29 cellular contexts compared by ENCODE assay signal in genomic region chr15:42158941-42159340, GRCh38. TPM values are rescaled to one million over a fixed set of nuclear protein-coding genes. Genes with fewer than 3 reads are reported as not detected.
DNase-seq lines count a peak whose midpoint lies in the region; ATAC-seq, FAIRE-seq and TF ChIP-seq lines count a peak whose summit lies in the region.
"Had no signal": no experiment of that assay in that cellular context is flagged by ENCODE, and none has a peak within 500 bp of the region (broad histone marks: within the 10 kb centered on the region; RNA-seq: fewer than 3 reads in every experiment).

No MANE protein-coding gene starts in this region.

- no peak overlapping the region for H3K14ac ChIP-seq in IMR-90 (replicated peaks; ENCODE audit: low read depth, low read length)

- H3K4me3 Mint-ChIP-seq in astrocyte (ENCODE audit: unreplicated experiment): no peak overlapping the region
- H3K4me3 Mint-ChIP-seq: IgD-negative memory B cell; stimulated activated naive B cell treated with anti-CD40 and anti-IgM and Interleukin-4, amounts not matched to agents 10 μg/mL and 1 μg/mL and 100 μg/mL, for 72 hours; WTC11 had no signal

- H3K27ac ChIP-seq in IMR-90 (ENCODE audit: insufficient read depth, low read length) (no peak overlapping the region), astrocyte (ENCODE audit: low read depth, low read length) (peak overlapping the region; percentile 3), right cardiac atrium (ENCODE audit: low read length) (peak overlapping the region; percentile 13), skeletal muscle tissue (ENCODE audit: low read depth, low read length) (peak overlapping the region; percentile 37)
- H3K27ac ChIP-seq: C4-2B, coronary artery, neutrophil, tibial artery had no signal

- no peak overlapping the region for H2AK9ac ChIP-seq in IMR-90 (replicated peaks; ENCODE audit: low read depth, low read length, poor library complexity)

- H3K9me3 ChIP-seq in IMR-90 (ENCODE audit: control insufficient read depth, insufficient read depth, low read length): no peaks in the 10 kb centered on the region
- H3K9me3 ChIP-seq in astrocyte (ENCODE audit: insufficient read depth, low read depth, low read length): no peaks in the 10 kb centered on the region
- H3K9me3 ChIP-seq in right cardiac atrium (ENCODE audit: control insufficient read depth, low read length): no peaks in the 10 kb centered on the region
- H3K9me3 ChIP-seq in skeletal muscle tissue (ENCODE audit: control insufficient read depth in 3 of 3, low read length in 3 of 3): no peaks in the 10 kb centered on the region
- H3K9me3 ChIP-seq: adrenal gland, neutrophil, tibial artery had no signal

- dilution Hi-C loops in IMR-90 (cut with HindIII; ENCODE audit: low sequenced_read_pairs, unreplicated experiment): no loop called here

- H4K5ac ChIP-seq in IMR-90 (ENCODE audit: low read depth, low read length): no peak overlapping the region

- H3K36me3 Mint-ChIP-seq in astrocyte (ENCODE audit: low read depth, unreplicated experiment): peaks cover 21% of the 10 kb centered on the region
- H3K36me3 Mint-ChIP-seq: IgD-negative memory B cell had no signal

- peaks cover 4% of the 10 kb centered on the region for H3K27me3 Mint-ChIP-seq in astrocyte (ENCODE audit: low read depth, unreplicated experiment)
- H3K27me3 Mint-ChIP-seq: IgD-negative memory B cell; stimulated activated naive B cell treated with anti-CD40 and anti-IgM and Interleukin-4, amounts not matched to agents 10 μg/mL and 1 μg/mL and 100 μg/mL, for 72 hours had no signal

- peaks cover 4% of the 10 kb centered on the region; the same call in 1 of the 2 replicates for H3K4me1 ChIP-seq in IMR-90 (ENCODE audit: control insufficient read depth, insufficient read depth, low read length)
- peaks cover 19% of the 10 kb centered on the region for H3K4me1 ChIP-seq in astrocyte (ENCODE audit: insufficient read depth, low read length)
- H3K4me1 ChIP-seq in right cardiac atrium (ENCODE audit: control insufficient read depth, insufficient read depth, low read length): peaks cover 4% of the 10 kb centered on the region
- H3K4me1 ChIP-seq in skeletal muscle tissue (ENCODE audit: control insufficient read depth in 3 of 3, insufficient read depth in 3 of 3, low read length in 3 of 3): peaks cover 29 to 52% (median 47%) of the 10 kb centered on the region in 3 donors

- no TSS peak for BruUV-seq in IMR-90 (replicated peaks; lab: Mats Ljungman, UMichigan)

- H3K23ac ChIP-seq in IMR-90 (ENCODE audit: low read depth, low read length): no peak overlapping the region

- no peak overlapping the region for H2BK20ac ChIP-seq in IMR-90 (ENCODE audit: low read depth, low read length)

- TF ChIP-seq POLR2A in IMR-90 (IDR thresholded peaks at IDR 0.05; ENCODE audit: low read depth, low read length): no peak

- H2BK120ac ChIP-seq in IMR-90 (ENCODE audit: low read depth, low read length): no peak overlapping the region

- POLR2A ChIA-PET in IMR-90 (lab: Charles Lee; ENCODE audit: unreplicated experiment): interaction anchor here (0.6 kb wide), 1 partner anchor 17 kb away, joined by 4 read pairs; no protein-coding TSS in a partner anchor

- peak overlapping the region; percentile 22 for H2BK5ac ChIP-seq in IMR-90 (ENCODE audit: low read depth, low read length, poor library complexity, severe bottlenecking)

- no peaks in the 10 kb centered on the region for H3K79me1 ChIP-seq in IMR-90 (ENCODE audit: low read depth in 1 of 2, low read length in 2 of 2)

- H2AK5ac ChIP-seq in IMR-90 (ENCODE audit: low read depth, low read length): no peak overlapping the region

- no peak overlapping the region for H3K27ac Mint-ChIP-seq in astrocyte (ENCODE audit: unreplicated experiment)
- H3K27ac Mint-ChIP-seq: IgD-negative memory B cell; stimulated activated naive B cell treated with anti-CD40 and anti-IgM and Interleukin-4, amounts not matched to agents 10 μg/mL and 1 μg/mL and 100 μg/mL, for 72 hours had no signal

- H2BK15ac ChIP-seq in IMR-90 (ENCODE audit: low read depth, low read length): no peak overlapping the region

- in situ Hi-C loops in IMR-90 (cut with MboI; ENCODE audit: low sequenced_read_pairs): no loop called here

- no peak for TF ChIP-seq RAD21 in IMR-90 (IDR thresholded peaks at IDR 0.05; ENCODE audit: low read length)

- H2AFZ ChIP-seq in IMR-90 (replicated peaks; ENCODE audit: low read length, poor library complexity): no peak overlapping the region
- no peak overlapping the region for H2AFZ ChIP-seq in astrocyte (ENCODE audit: low read depth, low read length)

- CTCF ChIA-PET in IMR-90 (lab: Yijun Ruan, JAX): no interaction called here

- intact Hi-C loops in IMR-90 (cut with micrococcal nuclease): no loop called here
- intact Hi-C loops in right cardiac atrium (cut with DNase I): no loop called here

- no peaks in the 10 kb centered on the region for H3K79me2 ChIP-seq in astrocyte (ENCODE audit: insufficient read depth, low read length)

- H3K4me1 Mint-ChIP-seq in astrocyte (ENCODE audit: low read depth, unreplicated experiment): peaks cover 12% of the 10 kb centered on the region

- 86% methylated on average over 10 of the region's 10 CpGs; no CpG with 5 or more reads in 1 of the 2 experiments for WGBS in IMR-90 (ENCODE audit: extremely low coverage in 2 of 2, insufficient read length in 1 of 2), 2 experiments
- WGBS in right cardiac atrium: 75% methylated on average over 10 of the region's 10 CpGs

- no peaks in the 10 kb centered on the region; the same call in 1 of the 2 replicates for H3K27me3 ChIP-seq in IMR-90 (ENCODE audit: control insufficient read depth, insufficient read depth, low read length)
- no peaks in the 10 kb centered on the region for H3K27me3 ChIP-seq in astrocyte (ENCODE audit: insufficient read depth, low read length)
- H3K27me3 ChIP-seq in right cardiac atrium (ENCODE audit: control insufficient read depth, insufficient read depth): no peaks in the 10 kb centered on the region
- H3K27me3 ChIP-seq in skeletal muscle tissue (ENCODE audit: control insufficient read depth in 3 of 3, insufficient read depth in 3 of 3, low read length in 3 of 3): no peaks in the 10 kb centered on the region
- H3K27me3 ChIP-seq: adrenal gland, neutrophil, tibial artery had no signal

- no peaks in the 10 kb centered on the region for H3K9me3 Mint-ChIP-seq in astrocyte (ENCODE audit: unreplicated experiment)
- H3K9me3 Mint-ChIP-seq: IgD-negative memory B cell; stimulated activated naive B cell treated with anti-CD40 and anti-IgM and Interleukin-4, amounts not matched to agents 10 μg/mL and 1 μg/mL and 100 μg/mL, for 72 hours; WTC11 had no signal

- no peak overlapping the region for H4K8ac ChIP-seq in IMR-90 (ENCODE audit: low read depth in 2 of 2, low read length in 2 of 2)

- H3K4me3 ChIP-seq in IMR-90 (ENCODE audit: insufficient read depth, low read depth, low read length) (no peak overlapping the region), astrocyte (ENCODE audit: insufficient read depth, low read depth, low read length) (no peak overlapping the region), right cardiac atrium (ENCODE audit: low read length) (no peak overlapping the region), skeletal muscle tissue (ENCODE audit: low read length in 3 of 3) (no peak overlapping the region)
- H3K4me3 ChIP-seq: adrenal gland, coronary artery, tibial artery had no signal

- H4K20me1 ChIP-seq in IMR-90 (ENCODE audit: insufficient read depth, low read length) (no peaks in the 10 kb centered on the region), astrocyte (ENCODE audit: insufficient read depth, low read length) (no peaks in the 10 kb centered on the region)

- H4K91ac ChIP-seq in IMR-90 (ENCODE audit: insufficient read depth, low read depth, low read length): no peak overlapping the region

- H3K36me3 ChIP-seq in IMR-90 (ENCODE audit: control insufficient read depth, insufficient read depth, low read length) (peaks cover 47% of the 10 kb centered on the region), astrocyte (ENCODE audit: insufficient read depth, low read length) (peaks cover 41% of the 10 kb centered on the region), skeletal muscle tissue (ENCODE audit: control insufficient read depth in 3 of 3, insufficient read depth in 3 of 3, low read length in 3 of 3) (peaks cover 40 to 51% (median 43%) of the 10 kb centered on the region in 3 donors)

- no peak overlapping the region for H3K56ac ChIP-seq in IMR-90 (ENCODE audit: extremely low read depth, insufficient read depth, low read length)

- H3K9me1 ChIP-seq in IMR-90 (ENCODE audit: insufficient read depth, low read length): peaks cover 20% of the 10 kb centered on the region

- no peak overlapping the region for H3K18ac ChIP-seq in IMR-90 (ENCODE audit: low read depth, low read length)

- H3K9ac ChIP-seq in IMR-90 (ENCODE audit: low read depth, low read length): no peak overlapping the region
- no peak overlapping the region for H3K9ac ChIP-seq in astrocyte (ENCODE audit: low read length)
- no peak overlapping the region for H3K9ac ChIP-seq in skeletal muscle tissue (ENCODE audit: low read depth in 1 of 3, low read length in 3 of 3)

- TF ChIP-seq CTCF in IMR-90 (conservative IDR thresholded peaks at IDR 0.05; ENCODE audit: low read depth, low read length): no peak
- TF ChIP-seq CTCF in astrocyte (IDR thresholded peaks at IDR 0.05; ENCODE audit: insufficient read depth, low read depth, low read length): no peak
- no peak for TF ChIP-seq CTCF in omental fat pad (IDR thresholded peaks at IDR 0.05)

- ATAC-seq in IMR-90 (ENCODE audit: low read depth) (peak; percentile 18; the same call in 1 of the 2 replicates), right cardiac atrium (no peak), omental fat pad (ENCODE audit: low FRiP score) (no peak)
- ATAC-seq: HCT116, WTC11 had no signal

- no peak for DNase-seq in IMR-90
- DNase-seq in astrocyte (ENCODE audit: low read depth): no peak
- DNase-seq in right cardiac atrium: peak in 1 of 3 donors; percentile 40
- DNase-seq in omental fat pad (ENCODE audit: low spot score): no peak
- no peak for DNase-seq in cerebellar cortex (ENCODE audit: low spot score)
- no peak for DNase-seq in activated CD8-positive, alpha-beta memory T cell treated with anti-CD3 and anti-CD28 coated beads, Interleukin-2, amount 50 U/mL, for 4 hours
- no peak for DNase-seq in NCI-H1417 (lab: John Stamatoyannopoulos, UW)
- DNase-seq: activated CD4-positive, alpha-beta T cell treated with anti-CD3 and anti-CD28 coated beads, Interleukin-2, amount 50 U/mL, for 1 hour; activated effector memory CD4-positive, alpha-beta T cell treated with Interleukin-2 at 50 U/mL for 16 hours; NCI-H1092 treated with DMSO at 0.1 percent for 48 hours; NCI-H446; NCI-H82; stimulated activated CD4-positive, alpha-beta T cell treated with anti-CD3 and anti-CD28 coated beads, Interleukin-2, amount 100 ng/mL, for 48 hours; stimulated activated naive B cell treated with anti-CD40 and anti-IgM and Interleukin-4, amounts not matched to agents 10 μg/mL and 1 μg/mL and 100 μg/mL, for 72 hours had no signal

- H3K4me2 ChIP-seq in IMR-90 (ENCODE audit: low read depth, low read length): no peak overlapping the region
- H3K4me2 ChIP-seq in astrocyte (ENCODE audit: low read length): no peak overlapping the region

- FAIRE-seq in astrocyte (lab: Jason Lieb, UNC): no peak
- FAIRE-seq: D721Med, GM12892 had no signal

- no peak overlapping the region for H3K4ac ChIP-seq in IMR-90 (ENCODE audit: low read depth, low read length)

RNA-seq across cellular contexts. Expression of gene PLA2G4F, which starts 2.5 kb away (rescaled TPM):
- total RNA-seq in IMR-90 (2012; rRNA removed): not detected in 2 replicates
- polyA plus RNA-seq in IMR-90 (2012; rRNA removed): not detected in 2 replicates
- polyA plus RNA-seq in IMR-90 (2012; cell fraction: cytosol; rRNA removed): not detected in 2 replicates
- polyA plus RNA-seq in IMR-90 (2012; cell fraction: nucleus; rRNA removed; ENCODE audit: low replicate concordance): not detected in 2 replicates
- total RNA-seq in astrocyte: 0.30 TPM in 1 of 2 replicates, not detected in the other
- 1 to 10 TPM in 2 of 4 donors, under 1 TPM in 1, not detected in 1; 0.54 to 3.0 (median 1.2) TPM for total RNA-seq in right cardiac atrium
- 1.1 TPM for polyA plus RNA-seq in right cardiac atrium
- total RNA-seq in skeletal muscle tissue: not detected
- not detected for total RNA-seq in omental fat pad
- total RNA-seq: fibroblast of lung, glomerular endothelial cell, OCI-LY7, pulmonary artery endothelial cell had no signal
- polyA plus RNA-seq: fibroblast of lung, IgD-negative memory B cell had no signal

RNA-seq across cellular contexts. Expression of gene VPS39, which starts 49.2 kb away (rescaled TPM):
- total RNA-seq in IMR-90 (2012; rRNA removed) (52.2 and 56.9 TPM in 2 replicates), astrocyte (60.6 and 63.0 TPM in 2 replicates), right cardiac atrium (10 to 100 TPM; 45.1 to 53.3 (median 48.3) TPM), skeletal muscle tissue (29.2 TPM), omental fat pad (100 to 1,000 TPM in 1 of 4 donors, 10 to 100 TPM in 3; 61.0 to 134 (median 73.8) TPM)
- polyA plus RNA-seq in IMR-90 (2012; rRNA removed) (45.8 and 49.7 TPM in 2 replicates), right cardiac atrium (35.5 TPM)
- polyA plus RNA-seq in IMR-90 (2012; cell fraction: cytosol; rRNA removed): 34.5 and 44.2 TPM in 2 replicates
- 167 and 192 TPM in 2 replicates for polyA plus RNA-seq in IMR-90 (2012; cell fraction: nucleus; rRNA removed; ENCODE audit: low replicate concordance)
